Comparison of ENCODE assay signal across 18 cellular contexts in genomic region chr19:46631481-46631880, GRCh38. TPM values are rescaled to one million over a fixed set of nuclear protein-coding genes. Genes with fewer than 3 reads are reported as not detected.
DNase-seq lines count a peak whose midpoint lies in the region; ATAC-seq, FAIRE-seq and TF ChIP-seq lines count a peak whose summit lies in the region.
"Had no signal": no experiment of that assay in that cellular context is flagged by ENCODE, and none has a peak within 500 bp of the region (broad histone marks: within the 10 kb centered on the region; RNA-seq: fewer than 3 reads in every experiment).

No MANE protein-coding gene starts in this region.

- no peaks in the 10 kb centered on the region for H3K79me2 ChIP-seq in neural progenitor cell (ENCODE audit: low read depth)

- no peak overlapping the region for H3K27ac ChIP-seq in neural progenitor cell
- H3K27ac ChIP-seq: epithelial cell of prostate, left lung had no signal

- in situ Hi-C loops in HAP-1 (cut with MboI; ENCODE audit: low sequenced_read_pairs): no loop called here

- peak; percentile 54 for DNase-seq in AG20443 (ENCODE audit: low spot score)
- DNase-seq in HTR-8/SVneo (ENCODE audit: insufficient read length, low spot score): peak; percentile 43
- peak; percentile 46 for DNase-seq in choroid plexus epithelial cell (ENCODE audit: low read depth)
- DNase-seq in neural progenitor cell (ENCODE audit: low spot score): no peak
- DNase-seq in HAP-1 (ENCODE audit: low spot score in 2 of 2): no peak
- no peak for DNase-seq in NCI-H345 treated with DMSO at 0.1 percent for 48 hours (lab: John Stamatoyannopoulos, UW; ENCODE audit: unreplicated experiment)
- DNase-seq: activated CD4-positive, alpha-beta T cell treated with anti-CD3 and anti-CD28 coated beads for 36 hours; activated naive CD8-positive, alpha-beta T cell treated with anti-CD3 and anti-CD28 coated beads, Interleukin-2, amount 10 ng/mL, durations not matched to agents 7 days and 5 days; activated T-cell treated with anti-CD3 and anti-CD28 coated beads, Interleukin-2, amount 50 U/mL, for 1 hour; left lung; NCI-H446 treated with DMSO at 0.1 percent for 48 hours; OCI-M1; small intestine; substantia nigra had no signal

- peak overlapping the region; percentile 33 for H3K4me3 Mint-ChIP-seq in neural progenitor cell
- H3K4me3 Mint-ChIP-seq: activated CD4-positive, alpha-beta T cell treated with anti-CD3 and anti-CD28 coated beads for 36 hours; activated naive CD8-positive, alpha-beta T cell treated with anti-CD3 and anti-CD28 coated beads, Interleukin-2, amount 10 ng/mL, durations not matched to agents 7 days and 5 days had no signal

- H3K4me1 ChIP-seq in neural progenitor cell (peaks cover 21% of the 10 kb centered on the region), HAP-1 (peaks cover 5% of the 10 kb centered on the region)

- H3K36me3 ChIP-seq in neural progenitor cell: no peaks in the 10 kb centered on the region
- no peaks in the 10 kb centered on the region for H3K36me3 ChIP-seq in HAP-1 (replicated peaks)
- H3K36me3 ChIP-seq: left lung had no signal

- no peak overlapping the region for H3K9ac ChIP-seq in neural progenitor cell

- TF ChIP-seq CTCF in choroid plexus epithelial cell (conservative IDR thresholded peaks at IDR 0.05; ENCODE audit: low read depth, low read length): no peak
- no peak for TF ChIP-seq CTCF in neural progenitor cell (IDR thresholded peaks at IDR 0.05)

- no peak overlapping the region for H3K4me2 ChIP-seq in neural progenitor cell

- FAIRE-seq in HTR-8/SVneo (lab: Jason Lieb, UNC): no peak
- FAIRE-seq: small intestine had no signal

- H3K4me3 ChIP-seq in choroid plexus epithelial cell (ENCODE audit: low read depth, low read length) (no peak overlapping the region), neural progenitor cell (no peak overlapping the region), HAP-1 (no peak overlapping the region)
- H3K4me3 ChIP-seq: left lung had no signal

- peaks cover 40% of the 10 kb centered on the region for H3K4me1 Mint-ChIP-seq in neural progenitor cell

- no peak overlapping the region for H2AFZ ChIP-seq in neural progenitor cell (replicated peaks)

- ATAC-seq in GM21825 (IDR thresholded peaks at IDR 0.05; ENCODE audit: unreplicated experiment) (no peak), GM21723 (IDR thresholded peaks at IDR 0.05; ENCODE audit: unreplicated experiment) (no peak)
- ATAC-seq: activated CD4-positive, alpha-beta T cell treated with anti-CD3 and anti-CD28 coated beads for 36 hours; left lung had no signal

- no peaks in the 10 kb centered on the region for H3K9me3 ChIP-seq in neural progenitor cell (ENCODE audit: low read depth)
- no peaks in the 10 kb centered on the region for H3K9me3 ChIP-seq in HAP-1
- H3K9me3 ChIP-seq: left lung had no signal

- peak overlapping the region; percentile 92 for H3K27ac Mint-ChIP-seq in neural progenitor cell
- H3K27ac Mint-ChIP-seq: activated CD4-positive, alpha-beta T cell treated with anti-CD3 and anti-CD28 coated beads for 36 hours; activated naive CD8-positive, alpha-beta T cell treated with anti-CD3 and anti-CD28 coated beads, Interleukin-2, amount 10 ng/mL, durations not matched to agents 7 days and 5 days had no signal

- peaks cover 3% of the 10 kb centered on the region for H4K20me1 ChIP-seq in neural progenitor cell (ENCODE audit: low read depth)

- H3F3A ChIP-seq in neural progenitor cell (ENCODE audit: low read depth): peaks cover 11% of the 10 kb centered on the region

- peaks cover 24% of the 10 kb centered on the region for H3K27me3 Mint-ChIP-seq in neural progenitor cell (ENCODE audit: insufficient read depth, low read depth)
- H3K27me3 Mint-ChIP-seq: activated CD4-positive, alpha-beta T cell treated with anti-CD3 and anti-CD28 coated beads for 36 hours; activated naive CD8-positive, alpha-beta T cell treated with anti-CD3 and anti-CD28 coated beads, Interleukin-2, amount 10 ng/mL, durations not matched to agents 7 days and 5 days had no signal

- H3K27me3 ChIP-seq in neural progenitor cell: peaks cover 47% of the 10 kb centered on the region
- H3K27me3 ChIP-seq in HAP-1 (ENCODE audit: low read depth): no peaks in the 10 kb centered on the region

- H3K36me3 Mint-ChIP-seq in neural progenitor cell: no peaks in the 10 kb centered on the region
- H3K36me3 Mint-ChIP-seq: activated naive CD8-positive, alpha-beta T cell treated with anti-CD3 and anti-CD28 coated beads, Interleukin-2, amount 10 ng/mL, durations not matched to agents 7 days and 5 days had no signal

- no peaks in the 10 kb centered on the region for H3K9me3 Mint-ChIP-seq in neural progenitor cell
- H3K9me3 Mint-ChIP-seq: activated naive CD8-positive, alpha-beta T cell treated with anti-CD3 and anti-CD28 coated beads, Interleukin-2, amount 10 ng/mL, durations not matched to agents 7 days and 5 days had no signal

RNA-seq across cellular contexts. Expression of gene GNG8, which starts 4.5 kb away (rescaled TPM):
- total RNA-seq in neural progenitor cell (ENCODE audit: low replicate concordance): not detected in 2 replicates
- total RNA-seq: cerebellum, left lung had no signal

RNA-seq across cellular contexts. Expression of gene PTGIR, which starts 6.6 kb away (rescaled TPM):
- not detected in 2 replicates for total RNA-seq in neural progenitor cell (ENCODE audit: low replicate concordance)
- total RNA-seq: cerebellum had no signal

RNA-seq across cellular contexts. Expression of gene DACT3, which starts 29.5 kb away (rescaled TPM):
- 0.75 and 2.2 TPM in 2 replicates for total RNA-seq in neural progenitor cell (ENCODE audit: low replicate concordance)

RNA-seq across cellular contexts. Expression of gene CALM3, which starts 30.4 kb away (rescaled TPM):
- total RNA-seq in neural progenitor cell (ENCODE audit: low replicate concordance): 373 and 403 TPM in 2 replicates

Comparison
In these comparisons a context has a peak if more than half of its experiments do, and no peak if none do; other contexts are left out.
1. DNase-seq: peak in AG20443 (single experiment), HTR-8/SVneo (single experiment) and choroid plexus epithelial cell (single experiment); none in neural progenitor cell (single experiment), HAP-1 (0 of 2) and NCI-H345 treated with DMSO at 0.1 percent for 48 hours (single experiment).